17 cellular contexts compared by ENCODE assay signal in genomic region chr6:43722920-43723565, GRCh38. TPM values are rescaled to one million over a fixed set of nuclear protein-coding genes. Genes with fewer than 3 reads are reported as not detected.
DNase-seq lines count a peak whose midpoint lies in the region; ATAC-seq and TF ChIP-seq lines count a peak whose summit lies in the region.
"Had no signal": no experiment of that assay in that cellular context is flagged by ENCODE, and none has a peak within 500 bp of the region (broad histone marks: within the 10 kb centered on the region; RNA-seq: fewer than 3 reads in every experiment).

No MANE protein-coding gene starts in this region.

- no peaks in the 10 kb centered on the region for H3K27me3 Mint-ChIP-seq in activated naive CD8-positive, alpha-beta T cell treated with anti-CD3 and anti-CD28 coated beads for 36 hours
- no peaks in the 10 kb centered on the region for H3K27me3 Mint-ChIP-seq in activated naive CD8-positive, alpha-beta T cell treated with anti-CD3 and anti-CD28 coated beads, Interleukin-2, amount 50 U/mL, for 24 hours

- no peak for TF ChIP-seq POLR2A in NB4 (IDR thresholded peaks at IDR 0.05; ENCODE audit: extremely low read depth, insufficient read length)
- TF ChIP-seq POLR2A in vagina (IDR thresholded peaks at IDR 0.05), result no peak

- no peaks in the 10 kb centered on the region for H3K9me3 ChIP-seq in vagina
- H3K9me3 ChIP-seq: BE2C, tibial nerve had no signal

- H3K27me3 ChIP-seq in vagina, result no peaks in the 10 kb centered on the region
- H3K27me3 ChIP-seq: BE2C, tibial nerve had no signal

- TF ChIP-seq CTCF in NB4 (IDR thresholded peaks at IDR 0.05; ENCODE audit: low read depth, low read length) (no peak), vagina (IDR thresholded peaks at IDR 0.05) (no peak)

- peaks cover 45% of the 10 kb centered on the region for H3K4me1 ChIP-seq in vagina

- peak overlapping the region; percentile 69 for H3K27ac ChIP-seq in vagina
- H3K27ac ChIP-seq: WERI-Rb-1 had no signal

- no peaks in the 10 kb centered on the region for H3K36me3 Mint-ChIP-seq in activated naive CD8-positive, alpha-beta T cell treated with anti-CD3 and anti-CD28 coated beads for 36 hours
- no peaks in the 10 kb centered on the region for H3K36me3 Mint-ChIP-seq in activated naive CD8-positive, alpha-beta T cell treated with anti-CD3 and anti-CD28 coated beads, Interleukin-2, amount 50 U/mL, for 24 hours (ENCODE audit: low read depth)
- H3K36me3 Mint-ChIP-seq: IgD-negative memory B cell had no signal

- no peaks in the 10 kb centered on the region for H3K9me3 Mint-ChIP-seq in activated naive CD8-positive, alpha-beta T cell treated with anti-CD3 and anti-CD28 coated beads for 36 hours
- no peaks in the 10 kb centered on the region for H3K9me3 Mint-ChIP-seq in activated naive CD8-positive, alpha-beta T cell treated with anti-CD3 and anti-CD28 coated beads, Interleukin-2, amount 50 U/mL, for 24 hours
- H3K9me3 Mint-ChIP-seq: activated CD4-positive, alpha-beta T cell treated with anti-CD3 and anti-CD28 coated beads, Interleukin-2, amount 10 ng/mL, durations not matched to agents 24 days and 14 days; HFFc6; IgD-negative memory B cell had no signal

- H3K4me1 Mint-ChIP-seq in activated naive CD8-positive, alpha-beta T cell treated with anti-CD3 and anti-CD28 coated beads for 36 hours, result peaks cover 28% of the 10 kb centered on the region
- peaks cover 44% of the 10 kb centered on the region for H3K4me1 Mint-ChIP-seq in activated naive CD8-positive, alpha-beta T cell treated with anti-CD3 and anti-CD28 coated beads, Interleukin-2, amount 50 U/mL, for 24 hours

- peak overlapping the region; percentile 53 for H3K27ac Mint-ChIP-seq in activated naive CD8-positive, alpha-beta T cell treated with anti-CD3 and anti-CD28 coated beads for 36 hours
- H3K27ac Mint-ChIP-seq in activated naive CD8-positive, alpha-beta T cell treated with anti-CD3 and anti-CD28 coated beads, Interleukin-2, amount 50 U/mL, for 24 hours, result no peak overlapping the region
- H3K27ac Mint-ChIP-seq: activated CD4-positive, alpha-beta T cell treated with anti-CD3 and anti-CD28 coated beads, Interleukin-2, amount 10 ng/mL, durations not matched to agents 24 days and 14 days; activated T-cell treated with anti-CD3 and anti-CD28 coated beads, Interleukin-2, amount 50 U/mL, for 72 hours; HFFc6 had no signal

- ATAC-seq in activated naive CD8-positive, alpha-beta T cell treated with anti-CD3 and anti-CD28 coated beads, Interleukin-2, amount 50 U/mL, for 24 hours, result no peak

- intact Hi-C loops in vagina (cut with DNase I), result no loop called here

- H3K36me3 ChIP-seq in vagina, result no peaks in the 10 kb centered on the region
- H3K36me3 ChIP-seq: BE2C, tibial nerve, WERI-Rb-1 had no signal

- no peak overlapping the region for H3K4me3 ChIP-seq in NB4 (ENCODE audit: low read depth, low read length)
- H3K4me3 ChIP-seq in vagina, result no peak overlapping the region
- H3K4me3 ChIP-seq: smooth muscle cell, tibial nerve had no signal

- no peak for DNase-seq in activated naive CD8-positive, alpha-beta T cell treated with anti-CD3 and anti-CD28 coated beads for 36 hours
- no peak for DNase-seq in activated naive CD8-positive, alpha-beta T cell treated with anti-CD3 and anti-CD28 coated beads, Interleukin-2, amount 50 U/mL, for 24 hours
- DNase-seq in NB4 (ENCODE audit: low read depth) (peak; percentile 64), kidney tubule cell (ENCODE audit: low spot score) (peak; percentile 29), vagina (ENCODE audit: extremely low spot score in 2 of 2) (no peak), NCI-H510A treated with DMSO at 0.1 percent for 48 hours (lab: John Stamatoyannopoulos, UW) (no peak), anterior cingulate cortex (lab: John Stamatoyannopoulos, UW) (no peak)
- DNase-seq in activated CD8-positive, alpha-beta memory T cell treated with anti-CD3 and anti-CD28 coated beads for 24 hours, result no peak
- DNase-seq: HFFc6, NCI-H2081 treated with DMSO at 0.1 percent for 48 hours had no signal

- no peak overlapping the region for H3K4me3 Mint-ChIP-seq in activated naive CD8-positive, alpha-beta T cell treated with anti-CD3 and anti-CD28 coated beads for 36 hours
- no peak overlapping the region for H3K4me3 Mint-ChIP-seq in activated naive CD8-positive, alpha-beta T cell treated with anti-CD3 and anti-CD28 coated beads, Interleukin-2, amount 50 U/mL, for 24 hours
- H3K4me3 Mint-ChIP-seq: activated CD4-positive, alpha-beta T cell treated with anti-CD3 and anti-CD28 coated beads, Interleukin-2, amount 10 ng/mL, durations not matched to agents 24 days and 14 days; HFFc6 had no signal

RNA-seq across cellular contexts. Expression of gene MRPS18A, which starts 35.5 kb away (rescaled TPM):
- total RNA-seq in activated naive CD8-positive, alpha-beta T cell treated with anti-CD3 and anti-CD28 coated beads for 36 hours, result 10 to 100 TPM; 63.8 to 65.3 TPM
- total RNA-seq in vagina, result 31.9 TPM

RNA-seq across cellular contexts. Expression of gene VEGFA, which starts 47.0 kb away (rescaled TPM):
- total RNA-seq in activated naive CD8-positive, alpha-beta T cell treated with anti-CD3 and anti-CD28 coated beads for 36 hours, result 10 to 100 TPM; 51.9 to 54.7 TPM
- 194 TPM for total RNA-seq in vagina

Comparison
In these comparisons a context has a peak if more than half of its experiments do, and no peak if none do; other contexts are left out.
1. DNase-seq: peak in NB4 (single experiment) and kidney tubule cell (single experiment); none in activated naive CD8-positive, alpha-beta T cell treated with anti-CD3 and anti-CD28 coated beads for 36 hours (single experiment), activated naive CD8-positive, alpha-beta T cell treated with anti-CD3 and anti-CD28 coated beads, Interleukin-2, amount 50 U/mL, for 24 hours (single experiment), vagina (0 of 2), NCI-H510A treated with DMSO at 0.1 percent for 48 hours (single experiment), activated CD8-positive, alpha-beta memory T cell treated with anti-CD3 and anti-CD28 coated beads for 24 hours (single experiment) and anterior cingulate cortex (0 of 58).